Comparison of ENCODE assay signal across 10 cellular contexts in the genomic region with DNA sequence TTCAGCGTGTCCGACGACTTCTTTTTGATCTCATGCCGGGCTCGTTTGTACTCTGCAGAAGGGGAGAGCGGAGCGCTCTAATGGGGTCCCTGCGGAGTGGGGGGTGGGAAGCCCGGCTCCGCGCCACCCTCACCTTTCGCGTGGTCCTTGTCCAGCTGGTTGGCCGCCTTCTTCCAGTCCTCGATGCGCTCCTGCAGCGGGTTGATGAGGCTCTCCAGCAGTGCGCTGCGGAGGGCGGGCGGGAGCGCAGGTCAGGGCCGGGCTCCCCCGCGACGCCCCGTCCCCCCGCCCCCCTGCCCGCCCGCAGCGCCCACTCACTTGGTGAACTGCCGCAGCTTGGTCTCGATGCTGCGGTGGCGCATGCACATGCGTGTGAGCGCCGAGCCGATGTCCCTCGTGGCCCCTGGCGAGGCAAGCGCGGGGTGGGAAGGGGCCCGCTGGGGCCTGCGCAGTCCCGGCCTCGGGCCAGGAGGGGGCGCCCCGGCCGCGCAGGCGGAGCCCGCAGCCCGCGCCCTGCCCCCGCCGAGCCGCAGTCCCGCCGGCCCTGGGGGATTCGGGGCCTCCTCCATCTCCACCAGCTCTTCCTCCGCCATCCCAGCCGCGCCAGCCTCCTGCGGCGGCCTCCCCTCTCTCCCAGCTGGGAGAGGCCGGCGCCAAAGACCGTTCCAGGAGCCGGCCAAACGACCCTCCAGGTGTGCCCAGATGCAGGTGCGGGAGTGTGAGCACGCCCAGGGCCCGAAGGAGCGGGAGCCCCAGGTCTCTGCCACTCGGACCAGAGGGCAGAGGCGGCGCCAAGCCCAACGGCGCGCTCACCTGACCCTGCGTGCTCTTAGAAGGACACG. TPM values are rescaled to one million over a fixed set of nuclear protein-coding genes. Genes with fewer than 3 reads are reported as not detected.
DNase-seq lines count a peak whose midpoint lies in the region; ATAC-seq and TF ChIP-seq lines count a peak whose summit lies in the region.
"Had no signal": no experiment of that assay in that cellular context is flagged by ENCODE, and none has a peak within 500 bp of the region (broad histone marks: within the 10 kb centered on the region; RNA-seq: fewer than 3 reads in every experiment).

No MANE protein-coding gene starts in this region.

- H3K27me3 Mint-ChIP-seq in endodermal cell (ENCODE audit: insufficient read depth): no peaks in the 10 kb centered on the region
- H3K27me3 Mint-ChIP-seq in naive thymus-derived CD8-positive, alpha-beta T cell: peaks cover 0 to 4% (median 0%) of the 10 kb centered on the region in 5 donors
- H3K27me3 Mint-ChIP-seq: stimulated activated naive CD8-positive, alpha-beta T cell treated with anti-CD3 and anti-CD28 coated beads, Interleukin-15, Interleukin-2, amounts not matched to agents 100 ng/mL and 50 ng/mL, for 24 hours had no signal

- H3K27ac Mint-ChIP-seq in endodermal cell: no peak overlapping the region
- H3K27ac Mint-ChIP-seq in naive thymus-derived CD8-positive, alpha-beta T cell: peak overlapping the region in 2 of 10 donors; percentile 27 to 46
- H3K27ac Mint-ChIP-seq: stimulated activated naive CD8-positive, alpha-beta T cell treated with anti-CD3 and anti-CD28 coated beads, Interleukin-15, Interleukin-2, amounts not matched to agents 100 ng/mL and 50 ng/mL, for 24 hours had no signal

- peaks cover 14% of the 10 kb centered on the region for H3K36me3 Mint-ChIP-seq in endodermal cell (ENCODE audit: low read depth)
- H3K36me3 Mint-ChIP-seq in naive thymus-derived CD8-positive, alpha-beta T cell: peaks cover 0 to 16% (median 0%) of the 10 kb centered on the region in 3 donors

- WGBS in endodermal cell (ENCODE audit: insufficient coverage in 1 of 2, insufficient read length in 1 of 2), 2 experiments: 51 to 57% methylated on average over 33 to 83 of the region's 83 CpGs

- TF ChIP-seq EP300 in Ishikawa (IDR thresholded peaks at IDR 0.05; ENCODE audit: borderline replicate concordance): no peak

- H3K9me3 Mint-ChIP-seq in endodermal cell: no peaks in the 10 kb centered on the region
- no peaks in the 10 kb centered on the region for H3K9me3 Mint-ChIP-seq in naive thymus-derived CD8-positive, alpha-beta T cell
- H3K9me3 Mint-ChIP-seq: stimulated activated naive CD8-positive, alpha-beta T cell treated with anti-CD3 and anti-CD28 coated beads, Interleukin-15, Interleukin-2, amounts not matched to agents 100 ng/mL and 50 ng/mL, for 24 hours had no signal

- peaks cover 4% of the 10 kb centered on the region for H3K4me1 ChIP-seq in endodermal cell (ENCODE audit: control insufficient read depth, insufficient read depth, low read length)
- H3K4me1 ChIP-seq in effector memory CD4-positive, alpha-beta T cell (ENCODE audit: control insufficient read depth, insufficient read depth, low read length, poor library complexity, severe bottlenecking): no peaks in the 10 kb centered on the region

- no peaks in the 10 kb centered on the region for H3K27me3 ChIP-seq in AG04450 (ENCODE audit: control insufficient read depth, insufficient read depth, low read length)
- no peaks in the 10 kb centered on the region for H3K27me3 ChIP-seq in endodermal cell (ENCODE audit: control insufficient read depth, insufficient read depth, low read length, poor library complexity, severe bottlenecking)
- peaks cover 9% of the 10 kb centered on the region for H3K27me3 ChIP-seq in effector memory CD4-positive, alpha-beta T cell (replicated peaks; ENCODE audit: control insufficient read depth, insufficient read depth, low read length, poor library complexity, severe bottlenecking)

- DNase-seq in AG04450 (ENCODE audit: low read depth, low spot score) (no peak), endodermal cell (peak; percentile 87)
- peak in 3 of 10 donors; percentile 30 to 40 (median 38) for DNase-seq in naive thymus-derived CD8-positive, alpha-beta T cell
- DNase-seq in effector memory CD4-positive, alpha-beta T cell: no peak
- DNase-seq: MV-4-11 had no signal

- ATAC-seq in naive thymus-derived CD8-positive, alpha-beta T cell: peak; percentile 47 to 65
- ATAC-seq in GM19324 (IDR thresholded peaks at IDR 0.05; ENCODE audit: low FRiP score, unreplicated experiment) (no peak), GM18858 (IDR thresholded peaks at IDR 0.05; ENCODE audit: unreplicated experiment) (no peak), GM21367 (IDR thresholded peaks at IDR 0.05; ENCODE audit: unreplicated experiment) (no peak)

- no peaks in the 10 kb centered on the region for H3K4me1 Mint-ChIP-seq in endodermal cell
- H3K4me1 Mint-ChIP-seq in naive thymus-derived CD8-positive, alpha-beta T cell: peaks cover 5 to 23% (median 14%) of the 10 kb centered on the region in 4 donors

- no peak overlapping the region for H3K4me3 ChIP-seq in AG04450 (ENCODE audit: low read depth, low read length)
- H3K4me3 ChIP-seq in endodermal cell (ENCODE audit: low read length): no peak overlapping the region
- no peak overlapping the region for H3K4me3 ChIP-seq in effector memory CD4-positive, alpha-beta T cell (ENCODE audit: insufficient read depth, low read depth, low read length, poor library complexity, severe bottlenecking)

- POLR2A ChIA-PET in AG04450 (lab: Yijun Ruan, JAX): no interaction called here
- POLR2A ChIA-PET in naive thymus-derived CD8-positive, alpha-beta T cell (lab: Charles Lee): interaction anchor here (1.1 to 2.2 kb wide), 2 partner anchors 16 to 91 kb away, joined by 3 to 7 read pairs; no protein-coding TSS in a partner anchor

- H3K27ac ChIP-seq in AG04450 (ENCODE audit: low read depth, low read length) (no peak overlapping the region), endodermal cell (ENCODE audit: low read depth, low read length) (no peak overlapping the region)
- no peak overlapping the region for H3K27ac ChIP-seq in effector memory CD4-positive, alpha-beta T cell (ENCODE audit: insufficient read depth, low read length, poor library complexity, severe bottlenecking)

- peak; percentile 23; the same call in 1 of the 2 replicates for TF ChIP-seq RAD21 in Ishikawa (IDR thresholded peaks at IDR 0.05; ENCODE audit: low read depth)

- H3K9ac ChIP-seq in endodermal cell (ENCODE audit: extremely low read depth, low read length, poor library complexity, severe bottlenecking): no peak overlapping the region

- CTCF ChIA-PET in AG04450 (lab: Charles Lee): interaction anchor here (0.8 to 3.9 kb wide), 7 partner anchors 59 to 96 kb away, joined by 3 to 68 read pairs (median 4); no protein-coding TSS in a partner anchor

- peak; percentile 13 for TF ChIP-seq CTCF in AG04450 (IDR thresholded peaks at IDR 0.05; ENCODE audit: low read depth, low read length)
- TF ChIP-seq CTCF in endodermal cell (conservative IDR thresholded peaks at IDR 0.05): peak; percentile 80

- H3K9me3 ChIP-seq in AG04450 (ENCODE audit: control insufficient read depth, insufficient read depth, low read length) (no peaks in the 10 kb centered on the region; the same call in 1 of the 2 replicates), endodermal cell (ENCODE audit: control insufficient read depth, low read length) (no peaks in the 10 kb centered on the region)
- H3K9me3 ChIP-seq in effector memory CD4-positive, alpha-beta T cell (ENCODE audit: control insufficient read depth, low read length): no peaks in the 10 kb centered on the region

- H3K36me3 ChIP-seq in endodermal cell (ENCODE audit: control insufficient read depth, insufficient read depth, low read length): peaks cover 25% of the 10 kb centered on the region
- no peaks in the 10 kb centered on the region for H3K36me3 ChIP-seq in effector memory CD4-positive, alpha-beta T cell (ENCODE audit: control insufficient read depth, insufficient read depth, low read length)

- no peak overlapping the region for H3K4me3 Mint-ChIP-seq in endodermal cell
- H3K4me3 Mint-ChIP-seq in naive thymus-derived CD8-positive, alpha-beta T cell: peak overlapping the region in 1 of 10 donors; percentile 26
- H3K4me3 Mint-ChIP-seq: stimulated activated naive CD8-positive, alpha-beta T cell treated with anti-CD3 and anti-CD28 coated beads, Interleukin-15, Interleukin-2, amounts not matched to agents 100 ng/mL and 50 ng/mL, for 24 hours had no signal

TF ChIP-seq in Ishikawa, 13 proteins besides CTCF, POLR2A, EP300 and RAD21 (continues in another document):
- no peak for TF ChIP-seq CEBPB (IDR thresholded peaks at IDR 0.05)
- TF ChIP-seq, protein P1, sequence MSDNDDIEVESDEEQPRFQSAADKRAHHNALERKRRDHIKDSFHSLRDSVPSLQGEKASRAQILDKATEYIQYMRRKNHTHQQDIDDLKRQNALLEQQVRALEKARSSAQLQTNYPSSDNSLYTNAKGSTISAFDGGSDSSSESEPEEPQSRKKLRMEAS (IDR thresholded peaks at IDR 0.05): no peak
- TF ChIP-seq, protein P2, sequence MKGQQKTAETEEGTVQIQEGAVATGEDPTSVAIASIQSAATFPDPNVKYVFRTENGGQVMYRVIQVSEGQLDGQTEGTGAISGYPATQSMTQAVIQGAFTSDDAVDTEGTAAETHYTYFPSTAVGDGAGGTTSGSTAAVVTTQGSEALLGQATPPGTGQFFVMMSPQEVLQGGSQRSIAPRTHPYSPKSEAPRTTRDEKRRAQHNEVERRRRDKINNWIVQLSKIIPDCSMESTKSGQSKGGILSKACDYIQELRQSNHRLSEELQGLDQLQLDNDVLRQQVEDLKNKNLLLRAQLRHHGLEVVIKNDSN (IDR thresholded peaks at IDR 0.05): no peak
- TF ChIP-seq FOXM1 (IDR thresholded peaks at IDR 0.05; ENCODE audit: borderline replicate concordance, low read depth): no peak
- TF ChIP-seq TAF1 (IDR thresholded peaks at IDR 0.05; ENCODE audit: low read depth): no peak
- TF ChIP-seq EGR1 (IDR thresholded peaks at IDR 0.05): no peak
- no peak for TF ChIP-seq TEAD4 (IDR thresholded peaks at IDR 0.05)
- no peak for TF ChIP-seq NFIC (IDR thresholded peaks at IDR 0.05)
- no peak for TF ChIP-seq YY1 (IDR thresholded peaks at IDR 0.05; ENCODE audit: low read depth)

RNA-seq across cellular contexts. Expression of a gene that starts 6.0 kb away (rescaled TPM):
- 57.9 and 80.1 TPM in 2 replicates for polyA plus RNA-seq in AG04450 (2011; rRNA removed)
- 55.0 and 67.0 TPM in 2 replicates for polyA minus RNA-seq in AG04450 (2011; rRNA and poly(A)+ RNA removed)
- 10 to 100 TPM; 23.4 to 24.0 TPM for total RNA-seq in endodermal cell
- 86.6 TPM for polyA plus RNA-seq in endodermal cell (2013, experiment 1 of 2)
- polyA plus RNA-seq in endodermal cell (2013, experiment 2 of 2): 67.0 TPM
- total RNA-seq in naive thymus-derived CD8-positive, alpha-beta T cell: 10 to 100 TPM; 23.3 to 26.8 TPM
- under 1 TPM in 1 of 3 donors, not detected in 2; 0.28 TPM for polyA plus RNA-seq in naive thymus-derived CD8-positive, alpha-beta T cell

RNA-seq across cellular contexts. Expression of a gene that starts 33.5 kb away (rescaled TPM):
- 3.0 and 5.1 TPM in 2 replicates for polyA plus RNA-seq in AG04450 (2011; rRNA removed)
- polyA minus RNA-seq in AG04450 (2011; rRNA and poly(A)+ RNA removed): 2.6 and 3.7 TPM in 2 replicates
- 1 to 10 TPM; 3.0 to 5.6 TPM for total RNA-seq in endodermal cell
- 1.3 TPM for polyA plus RNA-seq in endodermal cell (2013, experiment 1 of 2)
- polyA plus RNA-seq in endodermal cell (2013, experiment 2 of 2): 0.21 TPM
- total RNA-seq in naive thymus-derived CD8-positive, alpha-beta T cell: under 1 TPM in 1 of 2 experiments, not detected in 1; 0.36 TPM
- polyA plus RNA-seq in naive thymus-derived CD8-positive, alpha-beta T cell: not detected

Comparison
In these comparisons a context has a peak if more than half of its experiments do, and no peak if none do; other contexts are left out.
1. ATAC-seq: peak in naive thymus-derived CD8-positive, alpha-beta T cell (2 of 2); none in GM19324 (single experiment), GM18858 (single experiment) and GM21367 (single experiment).